ENCODE assay signal across 28 cellular contexts in the genomic region with DNA sequence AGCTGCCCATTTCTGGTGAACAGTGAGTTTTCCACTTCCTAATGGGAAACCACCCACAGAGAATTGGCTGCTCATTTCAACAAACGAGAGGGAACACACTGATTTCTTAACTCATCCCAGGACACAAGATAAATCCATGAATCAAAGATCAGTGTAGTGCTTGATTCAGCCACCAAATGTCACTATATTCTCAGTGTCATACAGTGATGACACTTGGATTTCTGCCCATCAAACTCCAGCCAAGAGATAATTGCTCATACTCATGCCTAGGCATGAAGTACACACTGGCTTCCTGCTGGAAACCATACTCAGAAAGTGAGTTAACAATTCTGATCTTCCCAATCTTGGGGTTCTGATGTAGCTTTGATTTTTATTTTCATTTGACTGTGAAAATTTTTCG. TPM values are rescaled to one million over a fixed set of nuclear protein-coding genes. Genes with fewer than 3 reads are reported as not detected.
DNase-seq lines count a peak whose midpoint lies in the region; ATAC-seq, FAIRE-seq and TF ChIP-seq lines count a peak whose summit lies in the region.
"Had no signal": no experiment of that assay in that cellular context is flagged by ENCODE, and none has a peak within 500 bp of the region (broad histone marks: within the 10 kb centered on the region; RNA-seq: fewer than 3 reads in every experiment).

No MANE protein-coding gene starts in this region.

- DNase-seq in D721Med (ENCODE audit: insufficient read length, low spot score), result no peak
- DNase-seq in NCI-H1105 (lab: John Stamatoyannopoulos, UW), result peak; percentile 71
- DNase-seq in NCI-H69 (lab: John Stamatoyannopoulos, UW), result peak; percentile 69
- no peak for DNase-seq in left colon
- no peak for DNase-seq in stimulated activated CD4-positive, alpha-beta T cell treated with anti-CD3 and anti-CD28 coated beads, Interleukin-4, amount 100 ng/mL, for 24 hours
- DNase-seq in lower leg skin (ENCODE audit: low spot score in 2 of 2), result no peak
- DNase-seq in chondrocyte (ENCODE audit: low spot score), result no peak
- DNase-seq: activated CD8-positive, alpha-beta memory T cell treated with anti-CD3 and anti-CD28 coated beads, Interleukin-2, amount 50 U/mL, for 4 hours; activated naive CD8-positive, alpha-beta T cell treated with anti-CD3 and anti-CD28 coated beads, Interleukin-2, amount 10 ng/mL, durations not matched to agents 7 days and 5 days; CD8-positive, alpha-beta memory T cell; effector memory CD4-positive, alpha-beta T cell; islet precursor cell; KG1; NCI-H2171; Peyer's patch; small intestine; stimulated activated CD4-positive, alpha-beta T cell treated with anti-CD3 and anti-CD28 coated beads, Interleukin-2, amount 100 ng/mL, for 24 hours; stimulated activated naive B cell treated with anti-CD40 and anti-IgM and Interleukin-4, amounts not matched to agents 10 μg/mL and 1 μg/mL and 100 μg/mL, for 72 hours; WERI-Rb-1 had no signal

- no peak overlapping the region for H3K27ac Mint-ChIP-seq in chondrocyte (ENCODE audit: unreplicated experiment)
- H3K27ac Mint-ChIP-seq: activated naive CD8-positive, alpha-beta T cell treated with anti-CD3 and anti-CD28 coated beads, Interleukin-2, amount 10 ng/mL, durations not matched to agents 7 days and 5 days; activated T-helper 2 cell treated with anti-CD3 and anti-CD28 coated beads, Interferon-gamma antibody, Interleukin-2, Interleukin-4, amounts not matched to agents 10 μg/mL and 5 μg/mL and 100 μg/mL, durations not matched to agents 14 hours and 24 hours and 36 hours; CD8-positive, alpha-beta memory T cell; memory B cell; stimulated activated naive B cell treated with anti-CD40 and anti-IgM and Interleukin-4, amounts not matched to agents 10 μg/mL and 1 μg/mL and 100 μg/mL, for 72 hours had no signal

- WGBS in lower leg skin, 2 donors, result 33 to 39% methylated on average over 2 of the region's 2 CpGs

- H3K4me1 Mint-ChIP-seq in chondrocyte (ENCODE audit: low read depth), result no peaks in the 10 kb centered on the region
- H3K4me1 Mint-ChIP-seq: activated naive CD8-positive, alpha-beta T cell treated with anti-CD3 and anti-CD28 coated beads, Interleukin-2, amount 10 ng/mL, durations not matched to agents 7 days and 5 days; CD8-positive, alpha-beta memory T cell; memory B cell; stimulated activated naive B cell treated with anti-CD40 and anti-IgM and Interleukin-4, amounts not matched to agents 10 μg/mL and 1 μg/mL and 100 μg/mL, for 72 hours had no signal

- TF ChIP-seq POLR2A in lower leg skin (IDR thresholded peaks at IDR 0.05), result no peak

- no peak for FAIRE-seq in D721Med (lab: Jason Lieb, UNC)
- FAIRE-seq: colon, GM12892, small intestine had no signal

- ATAC-seq in left colon, result peak; percentile 43
- ATAC-seq: gastroesophageal sphincter; stimulated activated naive B cell treated with anti-CD40 and anti-IgM and Interleukin-4, amounts not matched to agents 10 μg/mL and 1 μg/mL and 100 μg/mL, for 72 hours had no signal

- TF ChIP-seq CTCF in D721Med (IDR thresholded peaks at IDR 0.05; ENCODE audit: insufficient read depth, missing control alignments) (peak; percentile 2), lower leg skin (IDR thresholded peaks at IDR 0.05) (no peak), chondrocyte (IDR thresholded peaks at IDR 0.05) (no peak)

- H3K9me3 Mint-ChIP-seq in chondrocyte (ENCODE audit: low read depth), result peaks cover 3% of the 10 kb centered on the region
- H3K9me3 Mint-ChIP-seq: activated naive CD8-positive, alpha-beta T cell treated with anti-CD3 and anti-CD28 coated beads, Interleukin-2, amount 10 ng/mL, durations not matched to agents 7 days and 5 days; stimulated activated naive B cell treated with anti-CD40 and anti-IgM and Interleukin-4, amounts not matched to agents 10 μg/mL and 1 μg/mL and 100 μg/mL, for 72 hours had no signal

- H3K27me3 Mint-ChIP-seq in chondrocyte (ENCODE audit: low read depth), result no peaks in the 10 kb centered on the region
- H3K27me3 Mint-ChIP-seq: activated naive CD8-positive, alpha-beta T cell treated with anti-CD3 and anti-CD28 coated beads, Interleukin-2, amount 10 ng/mL, durations not matched to agents 7 days and 5 days; CD8-positive, alpha-beta memory T cell; stimulated activated naive B cell treated with anti-CD40 and anti-IgM and Interleukin-4, amounts not matched to agents 10 μg/mL and 1 μg/mL and 100 μg/mL, for 72 hours had no signal

- no peak overlapping the region for H3K4me3 ChIP-seq in lower leg skin (ENCODE audit: low read depth, poor library complexity, severe bottlenecking)
- H3K4me3 ChIP-seq: esophagus muscularis mucosa, gastroesophageal sphincter, Peyer's patch, SK-N-MC, thoracic aorta had no signal

- intact Hi-C loops in left colon (cut with DNase I, micrococcal nuclease) (no loop called here), lower leg skin (cut with DNase I; ENCODE audit: low total_unique reads) (no loop called here)

- no peak overlapping the region for H3K4me3 Mint-ChIP-seq in chondrocyte (ENCODE audit: unreplicated experiment)
- H3K4me3 Mint-ChIP-seq: activated naive CD8-positive, alpha-beta T cell treated with anti-CD3 and anti-CD28 coated beads, Interleukin-2, amount 10 ng/mL, durations not matched to agents 7 days and 5 days; CD8-positive, alpha-beta memory T cell; memory B cell; stimulated activated naive B cell treated with anti-CD40 and anti-IgM and Interleukin-4, amounts not matched to agents 10 μg/mL and 1 μg/mL and 100 μg/mL, for 72 hours had no signal

- no peaks in the 10 kb centered on the region for H3K36me3 Mint-ChIP-seq in chondrocyte (ENCODE audit: low read depth)
- H3K36me3 Mint-ChIP-seq: activated naive CD8-positive, alpha-beta T cell treated with anti-CD3 and anti-CD28 coated beads, Interleukin-2, amount 10 ng/mL, durations not matched to agents 7 days and 5 days; CD8-positive, alpha-beta memory T cell; memory B cell; stimulated activated naive B cell treated with anti-CD40 and anti-IgM and Interleukin-4, amounts not matched to agents 10 μg/mL and 1 μg/mL and 100 μg/mL, for 72 hours had no signal

RNA-seq across cellular contexts. Expression of a gene that starts 35.4 kb away (rescaled TPM):
- under 1 TPM; 0.12 to 0.59 TPM for total RNA-seq in left colon
- total RNA-seq in lower leg skin, result under 1 TPM in 1 of 4 donors, not detected in 3; 0.32 TPM
- not detected in 3 replicates for total RNA-seq in chondrocyte
- total RNA-seq: activated naive CD8-positive, alpha-beta T cell treated with anti-CD3 and anti-CD28 coated beads, Interleukin-2, amount 10 ng/mL, durations not matched to agents 7 days and 5 days; activated T-helper 2 cell treated with anti-CD3 and anti-CD28 coated beads, Interferon-gamma antibody, Interleukin-2, Interleukin-4, amounts not matched to agents 10 μg/mL and 5 μg/mL and 100 μg/mL, durations not matched to agents 14 hours and 24 hours and 36 hours; CD8-positive, alpha-beta memory T cell; T-helper 2 cell treated with Interferon-gamma antibody and Interleukin-4, amounts not matched to agents 100 ng/mL and 5 ng/mL, for 36 hours had no signal

Comparison
In these comparisons a context has a peak if more than half of its experiments do, and no peak if none do; other contexts are left out.
1. DNase-seq: peak in NCI-H1105 (single experiment) and NCI-H69 (single experiment); none in D721Med (single experiment), left colon (0 of 2), stimulated activated CD4-positive, alpha-beta T cell treated with anti-CD3 and anti-CD28 coated beads, Interleukin-4, amount 100 ng/mL, for 24 hours (single experiment), lower leg skin (0 of 2) and chondrocyte (single experiment).